9 cellular contexts compared by ENCODE assay signal in genomic region chr19:38686530-38686888, GRCh38. TPM values are rescaled to one million over a fixed set of nuclear protein-coding genes. Genes with fewer than 3 reads are reported as not detected.
DNase-seq lines count a peak whose midpoint lies in the region; ATAC-seq, FAIRE-seq and TF ChIP-seq lines count a peak whose summit lies in the region.
"Had no signal": no experiment of that assay in that cellular context is flagged by ENCODE, and none has a peak within 500 bp of the region (broad histone marks: within the 10 kb centered on the region; RNA-seq: fewer than 3 reads in every experiment).

No MANE protein-coding gene starts in this region.

- H3K4me3 ChIP-seq in endodermal cell (ENCODE audit: low read length) (peak overlapping the region; percentile 3), skeletal muscle satellite cell (ENCODE audit: low read length) (no peak overlapping the region)

- H3K36me3 Mint-ChIP-seq in endodermal cell (ENCODE audit: low read depth): peaks cover 41% of the 10 kb centered on the region

- H3K4me3 Mint-ChIP-seq in endodermal cell: peak overlapping the region; percentile 33

- H3K9me3 Mint-ChIP-seq in endodermal cell: peaks cover 4% of the 10 kb centered on the region

- peak overlapping the region; percentile 99 for H3K27ac Mint-ChIP-seq in endodermal cell

- TF ChIP-seq CTCF in endodermal cell (conservative IDR thresholded peaks at IDR 0.05): no peak

- H3K9ac ChIP-seq in endodermal cell (ENCODE audit: extremely low read depth, low read length, poor library complexity, severe bottlenecking) (no peak overlapping the region), skeletal muscle satellite cell (ENCODE audit: low read depth, low read length) (peak overlapping the region; percentile 80)

- WGBS in endodermal cell (ENCODE audit: insufficient coverage in 1 of 2, insufficient read length in 1 of 2), 2 experiments: 94% methylated on average over 5 of the region's 5 CpGs; no CpG with 5 or more reads in 1 of the 2 experiments

- peak overlapping the region; percentile 71 for H3K4me2 ChIP-seq in skeletal muscle satellite cell (ENCODE audit: low read length)

- peak; percentile 51 for ATAC-seq in GM18502 (IDR thresholded peaks at IDR 0.05; ENCODE audit: poor library complexity, unreplicated experiment)
- no peak for ATAC-seq in HG02885 (IDR thresholded peaks at IDR 0.05; ENCODE audit: poor library complexity, unreplicated experiment)

- H3K4me1 ChIP-seq in endodermal cell (ENCODE audit: control insufficient read depth, insufficient read depth, low read length): peaks cover 31% of the 10 kb centered on the region
- H3K4me1 ChIP-seq in skeletal muscle satellite cell (ENCODE audit: control insufficient read depth, insufficient read depth, low read length): peaks cover 87% of the 10 kb centered on the region

- H3K27me3 ChIP-seq in endodermal cell (ENCODE audit: control insufficient read depth, insufficient read depth, low read length, poor library complexity, severe bottlenecking) (no peaks in the 10 kb centered on the region), skeletal muscle satellite cell (ENCODE audit: control insufficient read depth, insufficient read depth, low read length) (no peaks in the 10 kb centered on the region)

- H3K9me3 ChIP-seq in endodermal cell (ENCODE audit: control insufficient read depth, low read length): no peaks in the 10 kb centered on the region
- no peaks in the 10 kb centered on the region for H3K9me3 ChIP-seq in skeletal muscle satellite cell (replicated peaks; ENCODE audit: low read length)

- DNase-seq in T-helper 2 cell (peak in 4 of 5 experiments; percentile 30 to 80 (median 66)), endodermal cell (no peak), NCI-H1436 treated with DMSO at 0.1 percent for 48 hours (lab: John Stamatoyannopoulos, UW) (no peak), RCC 7860 (ENCODE audit: low spot score) (no peak), iPS-NIHi7 (ENCODE audit: extremely low spot score) (no peak)

- no peak for FAIRE-seq in RCC 7860 (lab: Jason Lieb, UNC)
- FAIRE-seq: islet of Langerhans had no signal

- H3K27ac ChIP-seq in endodermal cell (ENCODE audit: low read depth, low read length): peak overlapping the region; percentile 10

- no peaks in the 10 kb centered on the region for H3K27me3 Mint-ChIP-seq in endodermal cell (ENCODE audit: insufficient read depth)

- peaks cover 42% of the 10 kb centered on the region for H3K4me1 Mint-ChIP-seq in endodermal cell

- H3K36me3 ChIP-seq in endodermal cell (ENCODE audit: control insufficient read depth, insufficient read depth, low read length) (peaks cover 45% of the 10 kb centered on the region), skeletal muscle satellite cell (ENCODE audit: insufficient read depth, low read length) (peaks cover 36% of the 10 kb centered on the region)

RNA-seq across cellular contexts. Expression of gene ACTN4, which starts 39.1 kb away (rescaled TPM):
- total RNA-seq in endodermal cell: 100 to 1,000 TPM; 378 to 437 TPM
- 322 TPM for polyA plus RNA-seq in endodermal cell (2013, experiment 1 of 2)
- polyA plus RNA-seq in endodermal cell (2013, experiment 2 of 2): 298 TPM
- total RNA-seq in skeletal muscle satellite cell (2012; rRNA removed): 162 and 238 TPM in 2 replicates

RNA-seq across cellular contexts. Expression of gene CAPN12, which starts 57.8 kb away (rescaled TPM):
- total RNA-seq in endodermal cell: 10 to 100 TPM; 14.5 to 83.0 TPM
- polyA plus RNA-seq in endodermal cell (2013, experiment 1 of 2): 9.1 TPM
- polyA plus RNA-seq in endodermal cell (2013, experiment 2 of 2): 8.0 TPM
- total RNA-seq in skeletal muscle satellite cell (2012; rRNA removed): 0.25 TPM in 1 of 2 replicates, not detected in the other

Comparison
In these comparisons a context has a peak if more than half of its experiments do, and no peak if none do; other contexts are left out.
1. DNase-seq: peak in T-helper 2 cell (4 of 5); none in endodermal cell (single experiment), NCI-H1436 treated with DMSO at 0.1 percent for 48 hours (single experiment), RCC 7860 (single experiment) and iPS-NIHi7 (single experiment).